In genomic region chr13:75934889-75935288, GRCh38 we compare ENCODE assay signal across 27 cellular contexts.
A peak's percentile ranks its signal among the peaks of the same experiment; 100 is the strongest.
DNase-seq lines count a peak whose midpoint lies in the region; ATAC-seq, FAIRE-seq and TF ChIP-seq lines count a peak whose summit lies in the region.
"Had no signal": no experiment of that assay in that cellular context is flagged by ENCODE, and none has a peak within 500 bp of the region (broad histone marks: within the 10 kb centered on the region; RNA-seq: fewer than 3 reads in every experiment).

No MANE protein-coding gene starts in this region.

- no peak for ATAC-seq in heart right ventricle
- ATAC-seq: activated T-cell treated with anti-CD3 and anti-CD28 coated beads, Interleukin-2, amount 50 U/mL, for 72 hours; GM23338; natural killer cell treated with Interleukin-12 subunit alpha and Interleukin-12 subunit beta and Interleukin-15 and Interleukin-18, amount 100 ng/mL, for 72 hours had no signal

- H3K4me3 ChIP-seq in fibroblast of mammary gland (ENCODE audit: control insufficient read depth, low read depth, low read length) = no peak overlapping the region
- H3K4me3 ChIP-seq in heart right ventricle = no peak overlapping the region
- H3K4me3 ChIP-seq: GM23338, hepatocyte, spleen had no signal

- TF ChIP-seq CTCF in fibroblast of mammary gland (conservative IDR thresholded peaks at IDR 0.05; ENCODE audit: control insufficient read depth, insufficient read depth, low read depth, low read length) (no peak), heart right ventricle (IDR thresholded peaks at IDR 0.05) (no peak)

- no peak overlapping the region for H3K27ac ChIP-seq in heart right ventricle
- H3K27ac ChIP-seq: C4-2B, hepatocyte, spleen had no signal

- no peaks in the 10 kb centered on the region for H3K27me3 ChIP-seq in heart right ventricle
- H3K27me3 ChIP-seq: hepatocyte, spleen had no signal

- DNase-seq in NCI-H2171 treated with DMSO at 0.1 percent for 48 hours (lab: John Stamatoyannopoulos, UW) (peak; percentile 8), NCI-H2171 (lab: John Stamatoyannopoulos, UW) (no peak), amniotic epithelial cell (ENCODE audit: low read depth) (peak; percentile 41), fibroblast of mammary gland (ENCODE audit: low read depth) (peak; percentile 71), urothelium cell line (ENCODE audit: low spot score) (peak; percentile 3), heart right ventricle (no peak), HuH-7 (ENCODE audit: low spot score) (no peak)
- DNase-seq in activated effector memory CD4-positive, alpha-beta T cell treated with Interleukin-2 at 50 U/mL for 16 hours = no peak
- DNase-seq: 8988T; activated CD4-positive, CD25-positive, alpha-beta regulatory T cell; activated CD8-positive, alpha-beta memory T cell treated with anti-CD3 and anti-CD28 coated beads for 24 hours; activated naive CD8-positive, alpha-beta T cell treated with anti-CD3 and anti-CD28 coated beads, Interleukin-2, amount 10 ng/mL, durations not matched to agents 7 days and 5 days; activated T-cell treated with anti-CD3 and anti-CD28 coated beads, Interleukin-2, amount 50 U/mL, for 72 hours; central memory CD4-positive, alpha-beta T cell; DMS 273 treated with DMSO at 0.1 percent for 48 hours; effector CD8-positive, alpha-beta T cell; islet precursor cell; KBM-7; NCI-H1092; NCI-H82; posterior cingulate gyrus; spleen; T-helper 2 cell had no signal

- H3K9me3 ChIP-seq in heart right ventricle = peaks cover 0 to 4% (median 0%) of the 10 kb centered on the region in 11 donors
- H3K9me3 ChIP-seq: spleen had no signal

- no peaks in the 10 kb centered on the region for H3K4me1 ChIP-seq in heart right ventricle
- H3K4me1 ChIP-seq: spleen had no signal

- H3K36me3 ChIP-seq in heart right ventricle = no peaks in the 10 kb centered on the region
- H3K36me3 ChIP-seq: spleen had no signal

- 73 to 76% methylated on average over 1 of the region's 1 CpG for WGBS in heart right ventricle, 2 donors

- intact Hi-C loops in heart right ventricle (cut with DNase I) = no loop called here

- FAIRE-seq in urothelium cell line (lab: Jason Lieb, UNC) = no peak

Comparison
In these comparisons a context has a peak if more than half of its experiments do, and no peak if none do; other contexts are left out.
1. DNase-seq: peak in NCI-H2171 treated with DMSO at 0.1 percent for 48 hours (single experiment), amniotic epithelial cell (single experiment), fibroblast of mammary gland (single experiment) and urothelium cell line (single experiment); none in NCI-H2171 (single experiment), heart right ventricle (0 of 2), HuH-7 (single experiment) and activated effector memory CD4-positive, alpha-beta T cell treated with Interleukin-2 at 50 U/mL for 16 hours (single experiment).